In genomic region chr15:36422631-36423030, GRCh38 we compare ENCODE assay signal across 28 cellular contexts.
"Had no signal": no experiment of that assay in that cellular context is flagged by ENCODE, and none has a peak within 500 bp of the region (broad histone marks: within the 10 kb centered on the region; RNA-seq: fewer than 3 reads in every experiment).

No MANE protein-coding gene starts in this region.

- H3K9me3 ChIP-seq: colonic mucosa, esophagus squamous epithelium, mucosa of descending colon, neutrophil, pancreas, thyroid gland, vagina had no signal

- DNase-seq: colonic mucosa; dermis blood vessel endothelial cell; effector memory CD4-positive, alpha-beta T cell; esophagus squamous epithelium; foreskin melanocyte; glutamatergic neuron; heart right ventricle; hippocampal formation; immature natural killer cell; kidney; mesenchymal stem cell; mucosa of descending colon; naive B cell; pancreas; stimulated activated CD4-positive, alpha-beta T cell treated with anti-CD3 and anti-CD28 coated beads, Interleukin-2, amount 100 ng/mL, for 24 hours; stimulated activated CD4-positive, alpha-beta T cell treated with anti-CD3 and anti-CD28 coated beads, Interleukin-4, amount 100 ng/mL, for 24 hours; stimulated activated naive CD4-positive, alpha-beta T cell treated with Interleukin-2 at 50 U/mL for 16 hours; stomach; thyroid gland; trophoblast cell had no signal

- FAIRE-seq: endothelial cell of umbilical vein, kidney, pancreas had no signal

- H3K27me3 ChIP-seq: colonic mucosa, esophagus squamous epithelium, heart right ventricle, neutrophil, pancreas, stomach, thyroid gland, vagina had no signal

- H3K4me3 ChIP-seq: colonic mucosa, esophagus squamous epithelium, heart right ventricle, lung, mucosa of descending colon, pancreas, stomach, thyroid gland, vagina had no signal

- ATAC-seq: heart right ventricle; left lobe of liver; mucosa of descending colon; natural killer cell treated with Interleukin-12 subunit alpha and Interleukin-12 subunit beta and Interleukin-15 and Interleukin-18, amount 100 ng/mL, for 72 hours; pancreas; sciatic nerve; stimulated activated effector memory CD8-positive, alpha-beta T cell treated with anti-CD3 and anti-CD28 coated beads, Interleukin-12 subunit alpha, Interleukin-12 subunit beta, amount 100 ng/mL, for 72 hours had no signal

- H3K36me3 ChIP-seq: colonic mucosa, esophagus squamous epithelium, neutrophil, pancreas, stomach, thyroid gland, vagina had no signal

- H3K4me1 ChIP-seq: colonic mucosa, esophagus squamous epithelium, pancreas, stomach, thyroid gland, vagina had no signal

- H3K27ac ChIP-seq: colonic mucosa, esophagus squamous epithelium, heart right ventricle, neutrophil, pancreas, stomach, thyroid gland, vagina had no signal
